8 cellular contexts compared by ENCODE assay signal in the genomic region with DNA sequence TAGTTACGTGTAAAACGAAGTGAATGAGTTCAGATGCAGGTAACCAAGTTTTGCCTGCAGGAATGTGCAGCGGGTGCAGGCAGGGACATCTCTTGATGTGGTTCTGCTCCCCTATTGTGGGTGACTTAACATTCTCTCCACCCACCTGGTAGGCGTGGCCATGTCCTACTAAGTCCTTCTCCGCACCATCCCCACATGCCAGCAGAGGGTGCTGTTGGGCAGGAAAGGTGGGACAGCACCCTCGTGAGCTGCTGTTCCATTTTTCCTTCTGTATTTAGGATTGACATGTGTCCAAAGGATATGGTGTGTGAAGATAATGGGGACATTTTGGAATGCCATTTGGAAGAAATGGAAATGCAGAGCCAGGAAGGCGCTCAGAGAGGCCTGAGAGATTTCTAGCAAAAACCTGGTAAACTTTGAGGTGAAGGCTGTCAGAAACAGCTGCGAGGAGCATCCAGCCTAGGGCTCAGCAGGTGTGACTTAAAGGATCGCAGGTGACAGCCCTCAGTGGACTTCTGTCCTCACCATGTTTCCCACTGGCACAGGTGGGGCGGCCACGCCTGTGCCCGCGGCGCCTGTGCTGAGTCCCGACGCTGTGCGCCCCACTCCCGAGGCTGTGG. TPM values are rescaled to one million over a fixed set of nuclear protein-coding genes. Genes with fewer than 3 reads are reported as not detected.
A peak's percentile ranks its signal among the peaks of the same experiment; 100 is the strongest.
DNase-seq lines count a peak whose midpoint lies in the region; ATAC-seq, FAIRE-seq and TF ChIP-seq lines count a peak whose summit lies in the region.

No MANE protein-coding gene starts in this region.

- ATAC-seq in DND-41 (ENCODE audit: insufficient read depth, low read depth) (peak; percentile 100), GM21825 (IDR thresholded peaks at IDR 0.05; ENCODE audit: unreplicated experiment) (peak; percentile 98)
- peak; percentile 100 for ATAC-seq in naive thymus-derived CD4-positive, alpha-beta T cell
- ATAC-seq in stimulated activated effector memory CD8-positive, alpha-beta T cell treated with anti-CD3 and anti-CD28 coated beads, Interleukin-12 subunit alpha, Interleukin-12 subunit beta, amount 100 ng/mL, for 72 hours: peak; percentile 93

- H2AFZ ChIP-seq in DND-41 (ENCODE audit: low read depth, low read length) (no peak overlapping the region), KMS-11 (ENCODE audit: low read depth) (peak overlapping the region; percentile 85)

- no peak overlapping the region for H3K9ac ChIP-seq in DND-41 (ENCODE audit: low read depth, low read length)
- no peak overlapping the region for H3K9ac ChIP-seq in KMS-11

- peak overlapping the region; percentile 93 for H3K4me3 Mint-ChIP-seq in activated T-helper 1 cell treated with anti-CD3 and anti-CD28 coated beads, Interleukin-12 subunit alpha, Interleukin-12 subunit beta, Interleukin-2, Interleukin-4 antibody, amounts not matched to agents 30 ng/mL and 10 ng/mL and 1 ng/mL, durations not matched to agents 14 hours and 24 hours and 36 hours
- H3K4me3 Mint-ChIP-seq in naive thymus-derived CD4-positive, alpha-beta T cell: peak overlapping the region; percentile 77 to 99 (median 88)
- H3K4me3 Mint-ChIP-seq in stimulated activated effector memory CD8-positive, alpha-beta T cell treated with anti-CD3 and anti-CD28 coated beads, Interleukin-12 subunit alpha, Interleukin-12 subunit beta, amount 100 ng/mL, for 72 hours: peak overlapping the region; percentile 80

- H3K36me3 ChIP-seq in DND-41 (ENCODE audit: insufficient read depth, low read length) (no peaks in the 10 kb centered on the region), KMS-11 (ENCODE audit: insufficient read depth) (no peaks in the 10 kb centered on the region)
- no peaks in the 10 kb centered on the region for H3K36me3 ChIP-seq in naive thymus-derived CD4-positive, alpha-beta T cell (ENCODE audit: control insufficient read depth in 2 of 3, insufficient read depth in 3 of 3, low read length in 3 of 3)

- peaks cover 34% of the 10 kb centered on the region for H3K27me3 Mint-ChIP-seq in activated T-helper 1 cell treated with anti-CD3 and anti-CD28 coated beads, Interleukin-12 subunit alpha, Interleukin-12 subunit beta, Interleukin-2, Interleukin-4 antibody, amounts not matched to agents 30 ng/mL and 10 ng/mL and 1 ng/mL, durations not matched to agents 14 hours and 24 hours and 36 hours (ENCODE audit: insufficient read depth)
- peaks cover 8 to 52% (median 21%) of the 10 kb centered on the region in 5 donors for H3K27me3 Mint-ChIP-seq in naive thymus-derived CD4-positive, alpha-beta T cell

- CTCF ChIA-PET in naive thymus-derived CD4-positive, alpha-beta T cell (lab: Charles Lee): interaction anchor here (0.5 to 2.0 kb wide), 6 partner anchors 27 to 619 kb away, joined by 3 to 31 read pairs (median 5); no protein-coding TSS in a partner anchor

- H3K79me2 ChIP-seq in DND-41 (ENCODE audit: insufficient read depth, low read length) (no peaks in the 10 kb centered on the region), KMS-11 (ENCODE audit: insufficient read depth, low read depth) (no peaks in the 10 kb centered on the region)

- peaks cover 8% of the 10 kb centered on the region for H3K4me1 Mint-ChIP-seq in activated T-helper 1 cell treated with anti-CD3 and anti-CD28 coated beads, Interleukin-12 subunit alpha, Interleukin-12 subunit beta, Interleukin-2, Interleukin-4 antibody, amounts not matched to agents 30 ng/mL and 10 ng/mL and 1 ng/mL, durations not matched to agents 14 hours and 24 hours and 36 hours (ENCODE audit: low read depth)
- H3K4me1 Mint-ChIP-seq in naive thymus-derived CD4-positive, alpha-beta T cell: peaks cover 7 to 12% (median 9%) of the 10 kb centered on the region in 7 donors
- H3K4me1 Mint-ChIP-seq in stimulated activated effector memory CD8-positive, alpha-beta T cell treated with anti-CD3 and anti-CD28 coated beads, Interleukin-12 subunit alpha, Interleukin-12 subunit beta, amount 100 ng/mL, for 72 hours: peaks cover 8% of the 10 kb centered on the region

- intact Hi-C loops in activated T-helper 1 cell treated with anti-CD3 and anti-CD28 coated beads, Interleukin-12 subunit alpha, Interleukin-12 subunit beta, Interleukin-2, Interleukin-4 antibody, amounts not matched to agents 30 ng/mL and 10 ng/mL and 1 ng/mL, durations not matched to agents 14 hours and 24 hours and 36 hours (cut with micrococcal nuclease): loop anchor here (1.0 to 10.0 kb wide), 8 partner anchors 87 to 642 kb away; a partner anchor contains a TSS
- intact Hi-C loops in naive thymus-derived CD4-positive, alpha-beta T cell (cut with micrococcal nuclease): loop anchor here (1.0 to 2.0 kb wide), 13 partner anchors 26 to 620 kb away; a partner anchor contains a TSS

- H3K27ac Mint-ChIP-seq in activated T-helper 1 cell treated with anti-CD3 and anti-CD28 coated beads, Interleukin-12 subunit alpha, Interleukin-12 subunit beta, Interleukin-2, Interleukin-4 antibody, amounts not matched to agents 30 ng/mL and 10 ng/mL and 1 ng/mL, durations not matched to agents 14 hours and 24 hours and 36 hours: peak overlapping the region; percentile 60
- peak overlapping the region in 4 of 9 donors; percentile 14 to 80 (median 46) for H3K27ac Mint-ChIP-seq in naive thymus-derived CD4-positive, alpha-beta T cell
- no peak overlapping the region for H3K27ac Mint-ChIP-seq in stimulated activated effector memory CD8-positive, alpha-beta T cell treated with anti-CD3 and anti-CD28 coated beads, Interleukin-12 subunit alpha, Interleukin-12 subunit beta, amount 100 ng/mL, for 72 hours

- H4K20me1 ChIP-seq in DND-41 (ENCODE audit: insufficient read depth, low read length) (no peaks in the 10 kb centered on the region), KMS-11 (ENCODE audit: insufficient read depth) (no peaks in the 10 kb centered on the region)

- peak; percentile 44 for FAIRE-seq in RCC 7860 (lab: Jason Lieb, UNC)

- no peaks in the 10 kb centered on the region for H3K9me3 Mint-ChIP-seq in activated T-helper 1 cell treated with anti-CD3 and anti-CD28 coated beads, Interleukin-12 subunit alpha, Interleukin-12 subunit beta, Interleukin-2, Interleukin-4 antibody, amounts not matched to agents 30 ng/mL and 10 ng/mL and 1 ng/mL, durations not matched to agents 14 hours and 24 hours and 36 hours
- H3K9me3 Mint-ChIP-seq in naive thymus-derived CD4-positive, alpha-beta T cell: peaks cover 0 to under 1% (median 0%) of the 10 kb centered on the region in 11 donors
- H3K9me3 Mint-ChIP-seq in stimulated activated effector memory CD8-positive, alpha-beta T cell treated with anti-CD3 and anti-CD28 coated beads, Interleukin-12 subunit alpha, Interleukin-12 subunit beta, amount 100 ng/mL, for 72 hours: no peaks in the 10 kb centered on the region

- H3K4me2 ChIP-seq in DND-41 (ENCODE audit: insufficient read depth, low read length) (peak overlapping the region; percentile 41; the same call in 1 of the 2 replicates), KMS-11 (peak overlapping the region; percentile 31)

- H3K4me3 ChIP-seq in DND-41 (ENCODE audit: low read depth in 1 of 2, low read length in 2 of 2) (no peak overlapping the region), KMS-11 (IDR thresholded peaks at IDR 0.05; ENCODE audit: insufficient read depth, low read depth, low read length) (no peak overlapping the region)
- H3K4me3 ChIP-seq in naive thymus-derived CD4-positive, alpha-beta T cell (ENCODE audit: low read length): peak overlapping the region; percentile 63

- peak; percentile 96 for DNase-seq in DND-41
- peak; percentile 60 for DNase-seq in RCC 7860 (ENCODE audit: low spot score)
- peak; percentile 89 for DNase-seq in activated T-helper 1 cell treated with anti-CD3 and anti-CD28 coated beads, Interleukin-12 subunit alpha, Interleukin-12 subunit beta, Interleukin-2, Interleukin-4 antibody, amounts not matched to agents 30 ng/mL and 10 ng/mL and 1 ng/mL, durations not matched to agents 14 hours and 24 hours and 36 hours (ENCODE audit: low spot score)
- peak; percentile 92 for DNase-seq in fibroblast of peridontal ligament (ENCODE audit: extremely low read depth)
- peak; percentile 83 to 96 (median 90) for DNase-seq in naive thymus-derived CD4-positive, alpha-beta T cell
- peak; percentile 97 for DNase-seq in stimulated activated effector memory CD8-positive, alpha-beta T cell treated with anti-CD3 and anti-CD28 coated beads, Interleukin-12 subunit alpha, Interleukin-12 subunit beta, amount 100 ng/mL, for 72 hours (ENCODE audit: low spot score in 2 of 2)

- TF ChIP-seq CTCF in DND-41 (IDR thresholded peaks at IDR 0.05; ENCODE audit: borderline replicate concordance, extremely low read depth, low read length, poor library complexity, severe bottlenecking) (peak; percentile 100), KMS-11 (conservative IDR thresholded peaks at IDR 0.05; ENCODE audit: low read depth, low read length) (peak; percentile 85)

- POLR2A ChIA-PET in naive thymus-derived CD4-positive, alpha-beta T cell (lab: Charles Lee): interaction anchor here (0.7 to 1.4 kb wide), 3 partner anchors 25 to 212 kb away, joined by 3 read pairs; no protein-coding TSS in a partner anchor

- peaks cover 1% of the 10 kb centered on the region for H3K36me3 Mint-ChIP-seq in activated T-helper 1 cell treated with anti-CD3 and anti-CD28 coated beads, Interleukin-12 subunit alpha, Interleukin-12 subunit beta, Interleukin-2, Interleukin-4 antibody, amounts not matched to agents 30 ng/mL and 10 ng/mL and 1 ng/mL, durations not matched to agents 14 hours and 24 hours and 36 hours (ENCODE audit: low read depth)
- no peaks in the 10 kb centered on the region for H3K36me3 Mint-ChIP-seq in naive thymus-derived CD4-positive, alpha-beta T cell
- H3K36me3 Mint-ChIP-seq in stimulated activated effector memory CD8-positive, alpha-beta T cell treated with anti-CD3 and anti-CD28 coated beads, Interleukin-12 subunit alpha, Interleukin-12 subunit beta, amount 100 ng/mL, for 72 hours: no peaks in the 10 kb centered on the region

- H3K27me3 ChIP-seq in DND-41 (ENCODE audit: insufficient read depth, low read length, poor library complexity) (peaks cover 14% of the 10 kb centered on the region), KMS-11 (ENCODE audit: insufficient read depth, low read depth) (no peaks in the 10 kb centered on the region)
- peaks cover 3 to 4% of the 10 kb centered on the region in 2 donors for H3K27me3 ChIP-seq in naive thymus-derived CD4-positive, alpha-beta T cell (ENCODE audit: control insufficient read depth in 2 of 2, insufficient read depth in 2 of 2, low read length in 2 of 2)

- H3K27ac ChIP-seq in DND-41 (ENCODE audit: low read length) (no peak overlapping the region), KMS-11 (no peak overlapping the region)
- H3K27ac ChIP-seq in naive thymus-derived CD4-positive, alpha-beta T cell (ENCODE audit: low read depth, low read length): no peak overlapping the region

- H3K4me1 ChIP-seq in DND-41 (ENCODE audit: insufficient read depth, low read length) (peaks cover 7% of the 10 kb centered on the region), KMS-11 (ENCODE audit: low read depth, poor library complexity, severe bottlenecking) (no peaks in the 10 kb centered on the region)
- H3K4me1 ChIP-seq in naive thymus-derived CD4-positive, alpha-beta T cell (ENCODE audit: control insufficient read depth in 2 of 2, insufficient read depth in 2 of 2, low read length in 2 of 2): peaks cover 0 to 9% of the 10 kb centered on the region in 2 donors

- no peaks in the 10 kb centered on the region for H3K9me3 ChIP-seq in DND-41 (ENCODE audit: insufficient read depth, low read length, severe bottlenecking)
- H3K9me3 ChIP-seq in naive thymus-derived CD4-positive, alpha-beta T cell (ENCODE audit: control insufficient read depth in 2 of 3, low read length in 3 of 3): peaks cover 0 to under 1% (median 0%) of the 10 kb centered on the region in 3 experiments

RNA-seq across cellular contexts. Expression of a gene that starts 26.2 kb away (rescaled TPM):
- 0.42 TPM in 1 of 2 replicates, not detected in the other for total RNA-seq in activated T-helper 1 cell treated with anti-CD3 and anti-CD28 coated beads, Interleukin-12 subunit alpha, Interleukin-12 subunit beta, Interleukin-2, Interleukin-4 antibody, amounts not matched to agents 30 ng/mL and 10 ng/mL and 1 ng/mL, durations not matched to agents 14 hours and 24 hours and 36 hours
- 10 to 100 TPM in 4 of 5 experiments, under 1 TPM in 1; 0.51 to 32.6 (median 21.9) TPM for total RNA-seq in naive thymus-derived CD4-positive, alpha-beta T cell
- polyA plus RNA-seq in naive thymus-derived CD4-positive, alpha-beta T cell: 1 to 10 TPM; 1.9 to 4.7 TPM
